In the genomic region with DNA sequence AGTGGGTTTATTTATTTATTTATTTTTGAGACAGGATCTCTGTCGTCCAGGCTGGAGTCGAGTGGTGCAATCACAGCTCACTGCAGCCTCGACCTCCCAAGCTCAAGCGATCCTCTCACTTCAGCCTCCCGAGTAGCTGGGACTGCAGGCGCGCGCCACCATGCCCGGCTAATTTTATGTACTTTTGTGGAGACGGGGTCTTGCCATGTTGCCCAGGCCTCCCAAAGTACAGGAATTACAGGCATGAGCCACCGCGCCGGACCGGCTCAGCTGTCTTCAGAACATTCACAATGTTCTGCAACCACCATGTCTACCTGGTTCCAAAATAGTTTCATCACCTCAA, we compare ENCODE assay signal across 8 cellular contexts. TPM values are rescaled to one million over a fixed set of nuclear protein-coding genes. Genes with fewer than 3 reads are reported as not detected.
DNase-seq lines count a peak whose midpoint lies in the region; ATAC-seq, FAIRE-seq and TF ChIP-seq lines count a peak whose summit lies in the region.

No MANE protein-coding gene starts in this region.

- TF ChIP-seq CTCF in DOHH2 (IDR thresholded peaks at IDR 0.05; ENCODE audit: low read depth, low read length, poor library complexity, severe bottlenecking) (no peak), esophagus squamous epithelium (IDR thresholded peaks at IDR 0.05) (no peak), psoas muscle (IDR thresholded peaks at IDR 0.05) (no peak)

- H3F3A ChIP-seq in DOHH2 (ENCODE audit: control insufficient read depth, insufficient read depth): peaks cover 19% of the 10 kb centered on the region

- H3K27me3 ChIP-seq in DOHH2 (ENCODE audit: control insufficient read depth, low read length): no peaks in the 10 kb centered on the region
- H3K27me3 ChIP-seq in SJCRH30: no peaks in the 10 kb centered on the region
- no peaks in the 10 kb centered on the region for H3K27me3 ChIP-seq in esophagus squamous epithelium
- no peaks in the 10 kb centered on the region for H3K27me3 ChIP-seq in psoas muscle (ENCODE audit: insufficient read depth in 3 of 3, low read length in 2 of 3)

- 57 to 60% methylated on average over 14 of the region's 14 CpGs for WGBS in esophagus squamous epithelium, 2 donors
- WGBS in psoas muscle, 3 donors: 59 to 64% (median 61%) methylated on average over 14 of the region's 14 CpGs

- intact Hi-C loops in esophagus squamous epithelium (cut with DNase I) (no loop called here), psoas muscle (cut with DNase I) (no loop called here)

- DNase-seq in SJCRH30: no peak
- DNase-seq in esophagus squamous epithelium (lab: John Stamatoyannopoulos, UW): no peak
- DNase-seq in psoas muscle: peak in 1 of 2 donors; percentile 28
- no peak for DNase-seq in COLO829 (ENCODE audit: low spot score)
- no peak for DNase-seq in GM12892 (ENCODE audit: insufficient read length)
- no peak for DNase-seq in DMS114 treated with DMSO at 0.1 percent for 48 hours (lab: John Stamatoyannopoulos, UW; ENCODE audit: unreplicated experiment)
- no peak for DNase-seq in NCI-H82 treated with DMSO at 0.1 percent for 48 hours (lab: John Stamatoyannopoulos, UW; ENCODE audit: unreplicated experiment)

- H3K4me1 ChIP-seq in DOHH2 (ENCODE audit: control insufficient read depth, low read length) (peaks cover 54% of the 10 kb centered on the region), SJCRH30 (peaks cover 7% of the 10 kb centered on the region; the same call in 1 of the 2 replicates), esophagus squamous epithelium (peaks cover 24 to 62% (median 34%) of the 10 kb centered on the region in 3 donors), psoas muscle (peaks cover 35% of the 10 kb centered on the region)

- H3K9me3 ChIP-seq in DOHH2 (ENCODE audit: control insufficient read depth, insufficient read depth, low read length): no peaks in the 10 kb centered on the region
- no peaks in the 10 kb centered on the region for H3K9me3 ChIP-seq in SJCRH30 (replicated peaks)
- H3K9me3 ChIP-seq in esophagus squamous epithelium: no peaks in the 10 kb centered on the region
- H3K9me3 ChIP-seq in psoas muscle: no peaks in the 10 kb centered on the region

- peaks cover 75% of the 10 kb centered on the region for H3K79me2 ChIP-seq in DOHH2 (ENCODE audit: control insufficient read depth, low read length)

- TF ChIP-seq POLR2A in esophagus squamous epithelium (IDR thresholded peaks at IDR 0.05): no peak
- TF ChIP-seq POLR2A in GM12892 (IDR thresholded peaks at IDR 0.05; ENCODE audit: low read depth, low read length): no peak

- H3K4me2 ChIP-seq in DOHH2 (ENCODE audit: low read length): peak overlapping the region; percentile 37

- H3K4me3 ChIP-seq in DOHH2 (ENCODE audit: low read length): peak overlapping the region; percentile 97; the same call in 1 of the 2 replicates
- H3K4me3 ChIP-seq in SJCRH30: peak overlapping the region; percentile 93
- H3K4me3 ChIP-seq in esophagus squamous epithelium: peak overlapping the region in 3 of 4 donors; percentile 87 to 99 (median 99)
- peak overlapping the region; percentile 83 for H3K4me3 ChIP-seq in psoas muscle

- H3K9me2 ChIP-seq in DOHH2 (replicated peaks; ENCODE audit: control insufficient read depth, low read length): no peaks in the 10 kb centered on the region

- no peak for ATAC-seq in psoas muscle

- FAIRE-seq in GM12892 (lab: Jason Lieb, UNC): no peak

- no peaks in the 10 kb centered on the region; the same call in 1 of the 2 replicates for H4K20me1 ChIP-seq in DOHH2 (ENCODE audit: control insufficient read depth, insufficient read depth, low read depth, low read length)

- no peak overlapping the region for H3K27ac ChIP-seq in DOHH2 (ENCODE audit: low read depth, low read length)
- no peak overlapping the region for H3K27ac ChIP-seq in SJCRH30
- H3K27ac ChIP-seq in esophagus squamous epithelium: peak overlapping the region; percentile 45 to 94 (median 90)
- H3K27ac ChIP-seq in psoas muscle: peak overlapping the region; percentile 86

- peaks cover 53% of the 10 kb centered on the region for H3K36me3 ChIP-seq in DOHH2 (ENCODE audit: control insufficient read depth, low read length)
- H3K36me3 ChIP-seq in SJCRH30: peaks cover 22% of the 10 kb centered on the region
- H3K36me3 ChIP-seq in esophagus squamous epithelium: peaks cover 0 to 36% (median 7%) of the 10 kb centered on the region in 3 donors
- H3K36me3 ChIP-seq in psoas muscle (ENCODE audit: insufficient read depth in 1 of 2, low read depth in 1 of 2): peaks cover 0 to 30% of the 10 kb centered on the region in 2 donors

RNA-seq across cellular contexts. Expression of gene DNAJC8, which starts 0.4 kb away (rescaled TPM):
- 115 and 127 TPM in 2 replicates for total RNA-seq in SJCRH30 (2014; rRNA removed; shearing (Covaris generic))
- total RNA-seq in esophagus squamous epithelium: 10 to 100 TPM; 27.4 to 55.1 (median 48.9) TPM
- total RNA-seq in psoas muscle: 10 to 100 TPM; 46.6 to 64.0 (median 53.5) TPM
- polyA plus RNA-seq in psoas muscle: 100 to 1,000 TPM in 1 of 3 donors, 10 to 100 TPM in 2; 67.8 to 116 (median 85.5) TPM
- polyA plus RNA-seq in GM12892 (2012; ENCODE audit: missing spikeins): 114 TPM

RNA-seq across cellular contexts. Expression of gene ATP5IF1, which starts 2.7 kb away (rescaled TPM):
- total RNA-seq in SJCRH30 (2014; rRNA removed; shearing (Covaris generic)): 174 and 179 TPM in 2 replicates
- 100 to 1,000 TPM; 142 to 284 (median 180) TPM for total RNA-seq in esophagus squamous epithelium
- 100 to 1,000 TPM; 124 to 295 (median 217) TPM for total RNA-seq in psoas muscle
- polyA plus RNA-seq in psoas muscle: 100 to 1,000 TPM; 125 to 332 (median 293) TPM
- polyA plus RNA-seq in GM12892 (2012; ENCODE audit: missing spikeins): 291 TPM

RNA-seq across cellular contexts. Expression of gene SESN2, which starts 26.1 kb away (rescaled TPM):
- 5.8 and 8.2 TPM in 2 replicates for total RNA-seq in SJCRH30 (2014; rRNA removed; shearing (Covaris generic))
- 10 to 100 TPM in 2 of 4 donors, 1 to 10 TPM in 2; 7.8 to 20.6 (median 9.3) TPM for total RNA-seq in esophagus squamous epithelium
- total RNA-seq in psoas muscle: 10 to 100 TPM in 3 of 4 donors, 1 to 10 TPM in 1; 8.1 to 25.5 (median 12.2) TPM
- polyA plus RNA-seq in psoas muscle: 10 to 100 TPM in 2 of 3 donors, 1 to 10 TPM in 1; 9.1 to 34.9 (median 12.4) TPM
- polyA plus RNA-seq in GM12892 (2012; ENCODE audit: missing spikeins): 7.0 TPM

RNA-seq across cellular contexts. Expression of gene PTAFR, which starts 56.7 kb away (rescaled TPM):
- 0.04 TPM in 1 of 2 replicates, not detected in the other for total RNA-seq in SJCRH30 (2014; rRNA removed; shearing (Covaris generic))
- total RNA-seq in esophagus squamous epithelium (10 to 100 TPM in 1 of 4 donors, 1 to 10 TPM in 3; 2.7 to 12.8 (median 8.9) TPM), psoas muscle (1 to 10 TPM in 3 of 4 donors, under 1 TPM in 1; 0.92 to 1.4 (median 1.2) TPM)
- polyA plus RNA-seq in psoas muscle: under 1 TPM; 0.31 to 0.90 (median 0.49) TPM
- polyA plus RNA-seq in GM12892 (2012; ENCODE audit: missing spikeins): 11.6 TPM

Comparison
In these comparisons a context has a peak if more than half of its experiments do, and no peak if none do; other contexts are left out.
1. H3K27ac ChIP-seq: peak in esophagus squamous epithelium (4 of 4) and psoas muscle (single experiment); none in DOHH2 (single experiment) and SJCRH30 (single experiment).
2. Peak in every context shown above with its lines, with median percentiles within 50 percentile points of each other: H3K4me3 ChIP-seq.